20 cellular contexts compared by ENCODE assay signal in genomic region chr13:33976965-33977364, GRCh38.
DNase-seq lines count a peak whose midpoint lies in the region; ATAC-seq, FAIRE-seq and TF ChIP-seq lines count a peak whose summit lies in the region.
"Had no signal": no experiment of that assay in that cellular context is flagged by ENCODE, and none has a peak within 500 bp of the region (broad histone marks: within the 10 kb centered on the region; RNA-seq: fewer than 3 reads in every experiment).

No MANE protein-coding gene starts in this region.

- H3K4me3 ChIP-seq in A549 (no peak overlapping the region), PC-3 (ENCODE audit: low read length) (no peak overlapping the region), neuronal stem cell (ENCODE audit: low read length in 2 of 2) (no peak overlapping the region)
- H3K4me3 ChIP-seq: HAP-1 had no signal

- H2BK120ac ChIP-seq in neuronal stem cell (ENCODE audit: low read depth, low read length), result no peak overlapping the region

- CTCF ChIA-PET in A549 (lab: Yijun Ruan, JAX), result no interaction called here
- CTCF ChIA-PET in PC-3 (lab: Charles Lee), result no interaction called here

- H3K79me1 ChIP-seq in neuronal stem cell (ENCODE audit: low read depth, low read length), result no peaks in the 10 kb centered on the region

- FAIRE-seq in A549 (lab: Jason Lieb, UNC) (no peak), islet of Langerhans (lab: Jason Lieb, UNC) (peak; percentile 68)
- FAIRE-seq: GM12891, GM18507, H54 had no signal

- ATAC-seq in A549 (no peak), PC-3 (peak; percentile 96), GM21619 (IDR thresholded peaks at IDR 0.05; ENCODE audit: unreplicated experiment) (no peak)
- ATAC-seq: CD8-positive, alpha-beta T cell had no signal

- no peak overlapping the region for H3K4ac ChIP-seq in neuronal stem cell (ENCODE audit: low read length)

- no peaks in the 10 kb centered on the region for H3K4me1 Mint-ChIP-seq in mesothelial cell of epicardium

- no peaks in the 10 kb centered on the region for H3K9me3 Mint-ChIP-seq in mesothelial cell of epicardium
- H3K9me3 Mint-ChIP-seq: CD8-positive, alpha-beta T cell; HFFc6 had no signal

- no peaks in the 10 kb centered on the region for H3K9me2 ChIP-seq in PC-3 (replicated peaks; ENCODE audit: low read length)

- no peak overlapping the region for H3K18ac ChIP-seq in neuronal stem cell (ENCODE audit: low read length)

- H3K4me2 ChIP-seq in A549 (no peak overlapping the region), PC-3 (ENCODE audit: low read length) (peak overlapping the region; percentile 29; the same call in 1 of the 2 replicates), neuronal stem cell (ENCODE audit: insufficient read depth, low read length, poor library complexity, severe bottlenecking) (no peak overlapping the region)

- TF ChIP-seq RAD21 in A549 (conservative IDR thresholded peaks at IDR 0.05 in 1 of 2, IDR thresholded peaks at IDR 0.05 in 1 of 2), result no peak

- H3K27me3 ChIP-seq in PC-3 (ENCODE audit: low read length) (no peaks in the 10 kb centered on the region), neuronal stem cell (ENCODE audit: control insufficient read depth in 3 of 3, insufficient read depth in 3 of 3, low read depth in 1 of 3, low read length in 3 of 3) (no peaks in the 10 kb centered on the region)

- DNase-seq in A549 (ENCODE audit: low read depth in 1 of 2, low spot score in 1 of 2) (peak in 1 of 2 experiments; percentile 2), DMS53 treated with DMSO at 0.1 percent for 48 hours (lab: John Stamatoyannopoulos, UW; ENCODE audit: unreplicated experiment) (peak; percentile 11), PC-3 (peak; percentile 72), neuronal stem cell (ENCODE audit: low spot score) (no peak), mesothelial cell of epicardium (ENCODE audit: low spot score in 2 of 2, unreplicated experiment in 2 of 2) (no peak)
- DNase-seq: 8988T; C1 segment of cervical spinal cord; Caco-2; CD8-positive, alpha-beta T cell; DMS153; DMS79 treated with DMSO at 0.1 percent for 48 hours; GF-D8; GOT3; HFFc6 had no signal

- TF ChIP-seq EP300 in A549 (IDR thresholded peaks at IDR 0.05), result no peak

- H3K27me3 Mint-ChIP-seq in mesothelial cell of epicardium (ENCODE audit: low read depth), result no peaks in the 10 kb centered on the region

- H3K36me3 ChIP-seq in PC-3 (ENCODE audit: low read depth, low read length) (no peaks in the 10 kb centered on the region), neuronal stem cell (replicated peaks in 1 of 2; ENCODE audit: control insufficient read depth in 2 of 2, insufficient read depth in 2 of 2, low read length in 2 of 2) (no peaks in the 10 kb centered on the region)

- H3K27ac Mint-ChIP-seq in mesothelial cell of epicardium, result no peak overlapping the region
- H3K27ac Mint-ChIP-seq: CD8-positive, alpha-beta T cell; HFFc6 had no signal

- intact Hi-C loops in PC-3 (cut with micrococcal nuclease), result loop anchor here (1.0 to 2.0 kb wide), 2 partner anchors 24 to 177 kb away; no protein-coding TSS in a partner anchor

- TF ChIP-seq CTCF in A549 (IDR thresholded peaks at IDR 0.05), result no peak
- no peak for TF ChIP-seq CTCF in PC-3 (conservative IDR thresholded peaks at IDR 0.05; ENCODE audit: low read depth, low read length)
- no peak for TF ChIP-seq CTCF in mesothelial cell of epicardium (IDR thresholded peaks at IDR 0.05; ENCODE audit: unreplicated experiment)

- H3K9me3 ChIP-seq in A549, result no peaks in the 10 kb centered on the region
- H3K9me3 ChIP-seq in PC-3 (ENCODE audit: low read length), result no peaks in the 10 kb centered on the region
- H3K9me3 ChIP-seq in neuronal stem cell (replicated peaks in 1 of 2; ENCODE audit: control insufficient read depth in 2 of 2, insufficient read depth in 1 of 2, low read depth in 1 of 2, low read length in 2 of 2), result no peaks in the 10 kb centered on the region
- H3K9me3 ChIP-seq: Caco-2, HAP-1 had no signal

- H3K79me2 ChIP-seq in PC-3 (ENCODE audit: low read length), result no peaks in the 10 kb centered on the region

- no peak overlapping the region for H3K4me3 Mint-ChIP-seq in mesothelial cell of epicardium
- H3K4me3 Mint-ChIP-seq: CD8-positive, alpha-beta T cell; HFFc6 had no signal

- H4K20me1 ChIP-seq in PC-3 (ENCODE audit: low read length), result no peaks in the 10 kb centered on the region

- no peak overlapping the region for H3K14ac ChIP-seq in neuronal stem cell (ENCODE audit: low read length)

- H4K8ac ChIP-seq in neuronal stem cell (ENCODE audit: low read depth, low read length), result no peak overlapping the region

- H3K9ac ChIP-seq in PC-3 (ENCODE audit: low read length) (no peak overlapping the region), neuronal stem cell (ENCODE audit: low read depth, low read length, poor library complexity) (no peak overlapping the region)

- peaks cover 7% of the 10 kb centered on the region for H3K4me1 ChIP-seq in A549
- peaks cover 15% of the 10 kb centered on the region for H3K4me1 ChIP-seq in PC-3 (ENCODE audit: insufficient read depth, low read length)
- no peaks in the 10 kb centered on the region for H3K4me1 ChIP-seq in neuronal stem cell (ENCODE audit: control insufficient read depth in 2 of 2, insufficient read depth in 1 of 2, low read depth in 1 of 2, low read length in 2 of 2)
- H3K4me1 ChIP-seq: Caco-2, HAP-1 had no signal

- H2AK5ac ChIP-seq in neuronal stem cell (ENCODE audit: low read depth, low read length), result no peak overlapping the region

- no peak overlapping the region for H2BK5ac ChIP-seq in neuronal stem cell (ENCODE audit: low read length)

- no TSS peak for BruUV-seq in PC-3 (replicated peaks; lab: Mats Ljungman, UMichigan)

- no peak overlapping the region for H2BK12ac ChIP-seq in neuronal stem cell (ENCODE audit: low read length)

- H4K91ac ChIP-seq in neuronal stem cell (ENCODE audit: low read depth, low read length, poor library complexity), result no peak overlapping the region

- H3K23ac ChIP-seq in neuronal stem cell (ENCODE audit: low read depth, low read length, poor library complexity), result no peak overlapping the region

- POLR2A ChIA-PET in A549 (lab: Yijun Ruan, JAX), result no interaction called here
- POLR2A ChIA-PET in PC-3 (lab: Charles Lee; ENCODE audit: unreplicated experiment), result interaction anchor here (0.6 kb wide), 1 partner anchor 1901 kb away, joined by 6 read pairs; no protein-coding TSS in a partner anchor

- WGBS in A549 (ENCODE audit: missing lambda C conversion rate), result 45% methylated on average over 4 of the region's 4 CpGs
- WGBS in neuronal stem cell (ENCODE audit: extremely low coverage in 2 of 2, insufficient read length in 2 of 2, insufficient replicate concordance in 1 of 2), 2 donors, result no CpG with 5 or more reads among the region's 4 CpGs

- no peak overlapping the region for H3K27ac ChIP-seq in A549
- H3K27ac ChIP-seq in PC-3 (ENCODE audit: low read length), result peak overlapping the region; percentile 24; the same call in 1 of the 2 replicates
- H3K27ac ChIP-seq in neuronal stem cell (replicated peaks; ENCODE audit: low read length), result no peak overlapping the region

- H2AFZ ChIP-seq in PC-3 (ENCODE audit: low read length) (no peak overlapping the region), neuronal stem cell (ENCODE audit: low read length) (no peak overlapping the region)

- no peaks in the 10 kb centered on the region for H3K36me3 Mint-ChIP-seq in mesothelial cell of epicardium
- H3K36me3 Mint-ChIP-seq: CD8-positive, alpha-beta T cell had no signal

- TF ChIP-seq POLR2A in A549 (IDR thresholded peaks at IDR 0.05; ENCODE audit: low read length), result no peak

- no peak overlapping the region for H2BK15ac ChIP-seq in neuronal stem cell (ENCODE audit: low read length)

- no peaks in the 10 kb centered on the region for H3F3A ChIP-seq in PC-3 (ENCODE audit: low read length, unreplicated experiment)

TF ChIP-seq in A549, 52 proteins besides CTCF, POLR2A, EP300 and RAD21:
- TF ChIP-seq NR3C1 (IDR thresholded peaks at IDR 0.05) (no peak), GATA3 (IDR thresholded peaks at IDR 0.05; ENCODE audit: borderline replicate concordance) (no peak), E2F6 (IDR thresholded peaks at IDR 0.05; ENCODE audit: borderline replicate concordance, low read depth) (no peak), RARB (CRISPR knock-in tag; IDR thresholded peaks at IDR 0.05) (no peak), MAFK (IDR thresholded peaks at IDR 0.05; ENCODE audit: partially characterized antibody) (peak; percentile 88)

Comparison
In these comparisons a context has a peak if more than half of its experiments do, and no peak if none do; other contexts are left out.
1. DNase-seq: peak in DMS53 treated with DMSO at 0.1 percent for 48 hours (single experiment) and PC-3 (single experiment); none in neuronal stem cell (single experiment) and mesothelial cell of epicardium (0 of 2).